ENCODE assay signal across 22 cellular contexts in the genomic region with DNA sequence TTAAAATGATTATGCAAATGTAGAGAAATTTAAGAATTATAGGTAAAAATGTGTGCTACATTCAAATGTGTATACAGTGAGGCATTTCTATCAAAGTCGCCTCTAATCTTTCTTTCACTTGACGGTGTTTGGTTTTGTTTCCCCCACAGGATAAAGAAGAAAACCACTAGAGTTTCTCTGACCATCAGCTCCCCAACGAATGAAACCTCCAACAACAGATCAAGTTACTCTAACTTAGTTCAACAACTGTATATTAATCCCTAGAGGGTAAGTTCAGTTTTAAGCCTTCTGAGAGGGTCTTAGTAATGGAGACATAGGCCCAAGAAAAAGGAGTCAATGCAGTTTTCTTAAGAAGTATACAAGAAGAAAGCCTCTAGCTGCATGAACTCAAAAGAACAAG. TPM values are rescaled to one million over a fixed set of nuclear protein-coding genes. Genes with fewer than 3 reads are reported as not detected.
DNase-seq lines count a peak whose midpoint lies in the region; ATAC-seq and TF ChIP-seq lines count a peak whose summit lies in the region.
"Had no signal": no experiment of that assay in that cellular context is flagged by ENCODE, and none has a peak within 500 bp of the region (broad histone marks: within the 10 kb centered on the region; RNA-seq: fewer than 3 reads in every experiment).

No MANE protein-coding gene starts in this region.

- intact Hi-C loops in adrenal gland (cut with DNase I), result no loop called here
- intact Hi-C loops in CD4-positive, alpha-beta T cell (cut with DNase I, micrococcal nuclease), result no loop called here

- in situ Hi-C loops in GM13977 (cut with MboI; ENCODE audit: low pct_unique_long_range_greater_than_20kb, low sequenced_read_pairs, unreplicated experiment), result no loop called here

- H3K27me3 Mint-ChIP-seq in nephron (ENCODE audit: low read depth), result no peaks in the 10 kb centered on the region
- no peaks in the 10 kb centered on the region for H3K27me3 Mint-ChIP-seq in CD4-positive, alpha-beta T cell
- H3K27me3 Mint-ChIP-seq: activated naive CD4-positive, alpha-beta T cell treated with anti-CD3 and anti-CD28 coated beads, Interleukin-2, amount 50 U/mL, for 24 hours; naive B cell had no signal

- DNase-seq in GM13977 (ENCODE audit: low spot score) (peak; percentile 17), GM20000 (ENCODE audit: low spot score) (peak; percentile 22), inferior parietal cortex (ENCODE audit: extremely low spot score) (no peak), adrenal gland (no peak)
- DNase-seq in CD4-positive, alpha-beta T cell, result no peak
- no peak for DNase-seq in effector CD8-positive, alpha-beta T cell (lab: John Stamatoyannopoulos, UW)
- DNase-seq: effector memory CD4-positive, alpha-beta T cell; esophagus squamous epithelium; naive B cell; NCI-H1694; NCI-H748 treated with DMSO at 0.1 percent for 48 hours; PC-9; right lobe of liver; SIG-M5; T-helper 1 cell had no signal

- TF ChIP-seq CTCF in GM13977 (IDR thresholded peaks at IDR 0.05; ENCODE audit: extremely low read depth, insufficient read depth, missing control alignments), result no peak
- no peak for TF ChIP-seq CTCF in GM20000 (IDR thresholded peaks at IDR 0.05; ENCODE audit: extremely low read depth, missing control alignments)
- TF ChIP-seq CTCF in nephron (IDR thresholded peaks at IDR 0.05; ENCODE audit: unreplicated experiment in 3 of 3), result no peak
- TF ChIP-seq CTCF in adrenal gland (IDR thresholded peaks at IDR 0.05), result no peak
- TF ChIP-seq CTCF in CD4-positive, alpha-beta T cell (IDR thresholded peaks at IDR 0.05), result no peak

- no peak for TF ChIP-seq POLR2A in adrenal gland (IDR thresholded peaks at IDR 0.05)

- 83 to 87% (median 84%) methylated on average over 3 of the region's 3 CpGs for WGBS in adrenal gland, 4 donors

- peak; percentile 43 for ATAC-seq in HG03457 (IDR thresholded peaks at IDR 0.05; ENCODE audit: unreplicated experiment)
- no peak for ATAC-seq in CD4-positive, alpha-beta T cell (ENCODE audit: poor library complexity)
- ATAC-seq: right lobe of liver had no signal

- POLR2A ChIA-PET in CD4-positive, alpha-beta T cell (lab: Charles Lee), result no interaction called here

- peaks cover 6 to 21% of the 10 kb centered on the region in 2 donors for H3K4me1 ChIP-seq in adrenal gland (replicated peaks in 1 of 2)

- H3K4me3 Mint-ChIP-seq in nephron, result peak overlapping the region in 1 of 3 experiments; percentile 9
- no peak overlapping the region for H3K4me3 Mint-ChIP-seq in CD4-positive, alpha-beta T cell
- H3K4me3 Mint-ChIP-seq: activated naive CD4-positive, alpha-beta T cell treated with anti-CD3 and anti-CD28 coated beads, Interleukin-2, amount 50 U/mL, for 24 hours; naive B cell had no signal

- no peaks in the 10 kb centered on the region for H3K36me3 ChIP-seq in adrenal gland (replicated peaks in 1 of 2)
- H3K36me3 ChIP-seq: BLaER1 treated with 17β-estradiol and CSF1 and Interleukin-3, amounts not matched to agents 10 nM and 100 nM; esophagus squamous epithelium; right lobe of liver had no signal

- no peak overlapping the region for H3K27ac ChIP-seq in adrenal gland
- H3K27ac ChIP-seq in CD4-positive, alpha-beta T cell (ENCODE audit: low read depth, low read length), result no peak overlapping the region
- H3K27ac ChIP-seq: BLaER1 treated with 17β-estradiol and CSF1 and Interleukin-3, amounts not matched to agents 10 nM and 100 nM; esophagus squamous epithelium; PC-9; right lobe of liver had no signal

- H3K4me3 ChIP-seq in adrenal gland, result no peak overlapping the region
- H3K4me3 ChIP-seq: BLaER1 treated with 17β-estradiol and CSF1 and Interleukin-3, amounts not matched to agents 10 nM and 100 nM; esophagus squamous epithelium; PC-9; right lobe of liver had no signal

- H3K36me3 Mint-ChIP-seq in nephron (ENCODE audit: low read depth), result no peaks in the 10 kb centered on the region
- peaks cover 13% of the 10 kb centered on the region for H3K36me3 Mint-ChIP-seq in CD4-positive, alpha-beta T cell (ENCODE audit: low read depth)

- H3K9me3 ChIP-seq in adrenal gland (replicated peaks in 1 of 3), result no peaks in the 10 kb centered on the region
- H3K9me3 ChIP-seq in CD4-positive, alpha-beta T cell (ENCODE audit: control insufficient read depth, low read length), result no peaks in the 10 kb centered on the region
- H3K9me3 ChIP-seq: esophagus squamous epithelium, right lobe of liver had no signal

- peaks cover 26% of the 10 kb centered on the region for H3K4me1 Mint-ChIP-seq in nephron
- peaks cover 23% of the 10 kb centered on the region for H3K4me1 Mint-ChIP-seq in CD4-positive, alpha-beta T cell (ENCODE audit: low read depth)

- peak overlapping the region in 2 of 3 experiments; percentile 12 to 60 for H3K27ac Mint-ChIP-seq in nephron
- no peak overlapping the region for H3K27ac Mint-ChIP-seq in CD4-positive, alpha-beta T cell
- H3K27ac Mint-ChIP-seq: activated naive CD4-positive, alpha-beta T cell treated with anti-CD3 and anti-CD28 coated beads, Interleukin-2, amount 50 U/mL, for 24 hours had no signal

- H3K9me3 Mint-ChIP-seq in nephron, result peaks cover 3% of the 10 kb centered on the region
- H3K9me3 Mint-ChIP-seq in CD4-positive, alpha-beta T cell, result no peaks in the 10 kb centered on the region
- H3K9me3 Mint-ChIP-seq: activated naive CD4-positive, alpha-beta T cell treated with anti-CD3 and anti-CD28 coated beads, Interleukin-2, amount 50 U/mL, for 24 hours; naive B cell had no signal

- H3K27me3 ChIP-seq in adrenal gland, result no peaks in the 10 kb centered on the region
- no peaks in the 10 kb centered on the region for H3K27me3 ChIP-seq in CD4-positive, alpha-beta T cell (ENCODE audit: control insufficient read depth, insufficient read depth, low read length)
- H3K27me3 ChIP-seq: esophagus squamous epithelium, right lobe of liver had no signal

- CTCF ChIA-PET in CD4-positive, alpha-beta T cell (lab: Charles Lee), result no interaction called here

RNA-seq across cellular contexts. Expression of a gene that starts 11.5 kb away (rescaled TPM):
- total RNA-seq in adrenal gland, result 1 to 10 TPM in 2 of 8 donors, under 1 TPM in 5, not detected in 1; 0.39 to 5.3 (median 0.86) TPM
- polyA plus RNA-seq in adrenal gland, result 1 to 10 TPM; 2.9 to 7.8 (median 3.7) TPM
- total RNA-seq in CD4-positive, alpha-beta T cell, result not detected
- total RNA-seq: chondrocyte, H4, osteocyte, PC-9 had no signal

RNA-seq across cellular contexts. Expression of a gene that starts 33.1 kb away (rescaled TPM):
- total RNA-seq in adrenal gland, result under 1 TPM in 4 of 8 donors, not detected in 4; 0.14 to 0.52 (median 0.48) TPM
- under 1 TPM in 2 of 3 donors, not detected in 1; 0.17 to 0.66 TPM for polyA plus RNA-seq in adrenal gland
- not detected for total RNA-seq in CD4-positive, alpha-beta T cell
- total RNA-seq: chondrocyte, esophagus squamous epithelium, H4, osteocyte, right lobe of liver had no signal

Comparison
In these comparisons a context has a peak if more than half of its experiments do, and no peak if none do; other contexts are left out.
1. DNase-seq: peak in GM13977 (single experiment) and GM20000 (single experiment); none in inferior parietal cortex (single experiment), adrenal gland (0 of 7), CD4-positive, alpha-beta T cell (0 of 10) and effector CD8-positive, alpha-beta T cell (single experiment).